In genomic region chr5:4295663-4296339, GRCh38 we compare ENCODE assay signal across 8 cellular contexts.
DNase-seq lines count a peak whose midpoint lies in the region; ATAC-seq and TF ChIP-seq lines count a peak whose summit lies in the region.

No MANE protein-coding gene starts in this region.

- no peaks in the 10 kb centered on the region for H3K9me3 ChIP-seq in breast epithelium
- no peaks in the 10 kb centered on the region for H3K9me3 ChIP-seq in CD8-positive, alpha-beta T cell (ENCODE audit: low read length)

- CTCF ChIA-PET in MCF 10A (lab: Yijun Ruan, JAX) (interaction anchor here (0.5 to 2.0 kb wide), 26 partner anchors 8 to 1611 kb away, joined by 3 to 15 read pairs (median 3); no protein-coding TSS in a partner anchor), WTC11 (lab: Charles Lee) (interaction anchor here (0.6 to 2.8 kb wide), 60 partner anchors 10 to 1280 kb away, joined by 3 to 20 read pairs (median 4); no protein-coding TSS in a partner anchor)
- CTCF ChIA-PET in CD8-positive, alpha-beta T cell (lab: Charles Lee), result no interaction called here

- no peak overlapping the region for H3K4me3 ChIP-seq in breast epithelium
- no peak overlapping the region for H3K4me3 ChIP-seq in CD8-positive, alpha-beta T cell (ENCODE audit: low read depth, low read length)

- TF ChIP-seq CTCF in MCF 10A (IDR thresholded peaks at IDR 0.05; ENCODE audit: unreplicated experiment), result peak; percentile 41
- TF ChIP-seq CTCF in breast epithelium (IDR thresholded peaks at IDR 0.05), result peak in 1 of 3 donors; percentile 19
- TF ChIP-seq CTCF in WTC11 (IDR thresholded peaks at IDR 0.05), result peak; percentile 60
- peak; percentile 94 for TF ChIP-seq CTCF in type B pancreatic cell (conservative IDR thresholded peaks at IDR 0.05)
- no peak for TF ChIP-seq CTCF in CD8-positive, alpha-beta T cell (IDR thresholded peaks at IDR 0.05)

- no peak overlapping the region for H3K27ac ChIP-seq in breast epithelium
- no peak overlapping the region for H3K27ac ChIP-seq in CD8-positive, alpha-beta T cell (ENCODE audit: low read depth, low read length)

- peak; percentile 94 for ATAC-seq in WTC11
- ATAC-seq in CD8-positive, alpha-beta T cell, result no peak

- no peaks in the 10 kb centered on the region for H3K27me3 Mint-ChIP-seq in MCF 10A (ENCODE audit: insufficient read depth, unreplicated experiment)
- H3K27me3 Mint-ChIP-seq in WTC11 (ENCODE audit: low read depth), result no peaks in the 10 kb centered on the region
- peaks cover 23% of the 10 kb centered on the region for H3K27me3 Mint-ChIP-seq in type B pancreatic cell
- no peaks in the 10 kb centered on the region for H3K27me3 Mint-ChIP-seq in CD8-positive, alpha-beta T cell (ENCODE audit: low read depth)

- H3K4me1 ChIP-seq in breast epithelium, result no peaks in the 10 kb centered on the region
- H3K4me1 ChIP-seq in CD8-positive, alpha-beta T cell (ENCODE audit: insufficient read depth, low read length), result no peaks in the 10 kb centered on the region

- H3K36me3 ChIP-seq in breast epithelium, result no peaks in the 10 kb centered on the region
- H3K36me3 ChIP-seq in CD8-positive, alpha-beta T cell (ENCODE audit: insufficient read depth, low read length), result no peaks in the 10 kb centered on the region

- DNase-seq in MCF 10A (ENCODE audit: unreplicated experiment), result peak; percentile 20
- DNase-seq in breast epithelium (ENCODE audit: low spot score in 2 of 2), result no peak
- peak; percentile 59 for DNase-seq in WTC11 (ENCODE audit: low spot score)
- peak; percentile 65 for DNase-seq in islet precursor cell
- DNase-seq in type B pancreatic cell (ENCODE audit: extremely low spot score, unreplicated experiment), result no peak
- DNase-seq in stimulated activated CD4-positive, alpha-beta T cell treated with anti-CD3 and anti-CD28 coated beads, Interleukin-15, amount 100 ng/mL, for 24 hours, result no peak
- no peak for DNase-seq in HK-2 (ENCODE audit: unreplicated experiment)
- no peak for DNase-seq in CD8-positive, alpha-beta T cell

- POLR2A ChIA-PET in MCF 10A (lab: Yijun Ruan, JAX) (interaction anchor here (0.6 kb wide), 3 partner anchors 288 to 1543 kb away, joined by 3 to 5 read pairs (median 4); no protein-coding TSS in a partner anchor), WTC11 (lab: Charles Lee) (interaction anchor here (0.6 to 0.7 kb wide), 3 partner anchors 104 to 587 kb away, joined by 4 to 6 read pairs (median 4); no protein-coding TSS in a partner anchor)
- POLR2A ChIA-PET in CD8-positive, alpha-beta T cell (lab: Charles Lee), result no interaction called here

- no peak overlapping the region for H3K27ac Mint-ChIP-seq in MCF 10A (ENCODE audit: low read depth, unreplicated experiment)
- no peak overlapping the region for H3K27ac Mint-ChIP-seq in WTC11
- H3K27ac Mint-ChIP-seq in type B pancreatic cell, result peak overlapping the region; percentile 12
- no peak overlapping the region for H3K27ac Mint-ChIP-seq in CD8-positive, alpha-beta T cell

- intact Hi-C loops in MCF 10A (cut with micrococcal nuclease), result no loop called here
- intact Hi-C loops in breast epithelium (cut with DNase I; ENCODE audit: low total_unique reads), result no loop called here
- intact Hi-C loops in CD8-positive, alpha-beta T cell (cut with DNase I, micrococcal nuclease), result no loop called here

- no peaks in the 10 kb centered on the region for H3K4me1 Mint-ChIP-seq in MCF 10A (ENCODE audit: insufficient read depth, unreplicated experiment)
- H3K4me1 Mint-ChIP-seq in WTC11, result peaks cover 14% of the 10 kb centered on the region
- peaks cover 13% of the 10 kb centered on the region for H3K4me1 Mint-ChIP-seq in type B pancreatic cell (ENCODE audit: unreplicated experiment)
- no peaks in the 10 kb centered on the region for H3K4me1 Mint-ChIP-seq in CD8-positive, alpha-beta T cell (ENCODE audit: low read depth)

- H3K4me3 Mint-ChIP-seq in MCF 10A (ENCODE audit: unreplicated experiment) (no peak overlapping the region), WTC11 (peak overlapping the region; percentile 11; the same call in 1 of the 2 replicates), type B pancreatic cell (no peak overlapping the region)
- no peak overlapping the region for H3K4me3 Mint-ChIP-seq in CD8-positive, alpha-beta T cell

- no peaks in the 10 kb centered on the region for H3K27me3 ChIP-seq in breast epithelium
- no peaks in the 10 kb centered on the region for H3K27me3 ChIP-seq in CD8-positive, alpha-beta T cell (ENCODE audit: insufficient read depth, low read length)

- H3K36me3 Mint-ChIP-seq in MCF 10A (ENCODE audit: insufficient read depth, unreplicated experiment), result no peaks in the 10 kb centered on the region
- no peaks in the 10 kb centered on the region; the same call in 1 of the 2 replicates for H3K36me3 Mint-ChIP-seq in WTC11
- H3K36me3 Mint-ChIP-seq in type B pancreatic cell, result no peaks in the 10 kb centered on the region
- H3K36me3 Mint-ChIP-seq in CD8-positive, alpha-beta T cell, result no peaks in the 10 kb centered on the region

- TF ChIP-seq POLR2A in breast epithelium (IDR thresholded peaks at IDR 0.05), result no peak

- H3K9me3 Mint-ChIP-seq in MCF 10A (ENCODE audit: unreplicated experiment), result peaks cover 15% of the 10 kb centered on the region
- peaks cover 5% of the 10 kb centered on the region; the same call in 1 of the 2 replicates for H3K9me3 Mint-ChIP-seq in WTC11
- peaks cover 3% of the 10 kb centered on the region for H3K9me3 Mint-ChIP-seq in type B pancreatic cell
- peaks cover 3% of the 10 kb centered on the region for H3K9me3 Mint-ChIP-seq in CD8-positive, alpha-beta T cell

- BruUV-seq in MCF 10A (replicated peaks; lab: Mats Ljungman, UMichigan), result no TSS peak

TF ChIP-seq in WTC11, 78 proteins besides CTCF, POLR2A, EP300 and RAD21:
- TF ChIP-seq CREB1 (CRISPR knock-in tag; IDR thresholded peaks at IDR 0.05), result no peak
- TF ChIP-seq FOXJ3 (CRISPR knock-in tag; IDR thresholded peaks at IDR 0.05; ENCODE audit: borderline replicate concordance), result no peak
- no peak for TF ChIP-seq RELA (CRISPR knock-in tag; IDR thresholded peaks at IDR 0.05; ENCODE audit: borderline replicate concordance)
- TF ChIP-seq RORB (CRISPR knock-in tag; IDR thresholded peaks at IDR 0.05), result no peak

Comparison
In these comparisons a context has a peak if more than half of its experiments do, and no peak if none do; other contexts are left out.
1. DNase-seq: peak in MCF 10A (single experiment), WTC11 (single experiment) and islet precursor cell (single experiment); none in breast epithelium (0 of 2), type B pancreatic cell (single experiment), stimulated activated CD4-positive, alpha-beta T cell treated with anti-CD3 and anti-CD28 coated beads, Interleukin-15, amount 100 ng/mL, for 24 hours (single experiment), HK-2 (single experiment) and CD8-positive, alpha-beta T cell (0 of 7).